8 cellular contexts compared by ENCODE assay signal in genomic region chr11:86978756-86979608, GRCh38. TPM values are rescaled to one million over a fixed set of nuclear protein-coding genes. Genes with fewer than 3 reads are reported as not detected.
DNase-seq lines count a peak whose midpoint lies in the region; ATAC-seq and TF ChIP-seq lines count a peak whose summit lies in the region.

No MANE protein-coding gene starts in this region.

- peak; percentile 44 for ATAC-seq in Right ventricle myocardium inferior
- peak; percentile 80 for ATAC-seq in HG03159 (IDR thresholded peaks at IDR 0.05; ENCODE audit: unreplicated experiment)
- peak; percentile 71 for ATAC-seq in stimulated activated memory B cell treated with anti-CD40 and anti-IgM and Interleukin-4, amounts not matched to agents 10 μg/mL and 1 μg/mL and 100 μg/mL, for 72 hours

- peak; percentile 68 for TF ChIP-seq CTCF in fibroblast of the aortic adventitia (IDR thresholded peaks at IDR 0.05; ENCODE audit: insufficient read depth, low read length)

- H3K4me3 Mint-ChIP-seq in stimulated activated memory B cell treated with anti-CD40 and anti-IgM and Interleukin-4, amounts not matched to agents 10 μg/mL and 1 μg/mL and 100 μg/mL, for 72 hours = no peak overlapping the region

- H3K27me3 Mint-ChIP-seq in stimulated activated memory B cell treated with anti-CD40 and anti-IgM and Interleukin-4, amounts not matched to agents 10 μg/mL and 1 μg/mL and 100 μg/mL, for 72 hours = no peaks in the 10 kb centered on the region

- no peak overlapping the region for H3K4me3 ChIP-seq in fibroblast of the aortic adventitia (ENCODE audit: low read depth, low read length)

- in situ Hi-C loops in SK-MEL-5 (cut with HindIII; ENCODE audit: low pct_unique_long_range_greater_than_20kb, low sequenced_read_pairs) = no loop called here

- intact Hi-C loops in Right ventricle myocardium inferior (cut with DNase I) = loop anchor here (2.0 to 5.0 kb wide), 2 partner anchors 22 to 58 kb away; partner anchors contain the start of gene TMEM135
- intact Hi-C loops in cardiac septum (cut with DNase I) = no loop called here

- no peaks in the 10 kb centered on the region for H3K36me3 Mint-ChIP-seq in stimulated activated memory B cell treated with anti-CD40 and anti-IgM and Interleukin-4, amounts not matched to agents 10 μg/mL and 1 μg/mL and 100 μg/mL, for 72 hours

- no peak for DNase-seq in Right ventricle myocardium inferior (ENCODE audit: missing footprints)
- DNase-seq in cardiac septum (ENCODE audit: low spot score) = no peak
- peak; percentile 50 for DNase-seq in SK-MEL-5 (ENCODE audit: low read depth, low spot score)
- peak; percentile 74 for DNase-seq in fibroblast of the aortic adventitia (ENCODE audit: low read depth)
- no peak for DNase-seq in NCI-H1436 (lab: John Stamatoyannopoulos, UW)
- DNase-seq in NCI-H774 (lab: John Stamatoyannopoulos, UW) = no peak

- H3K9me3 Mint-ChIP-seq in stimulated activated memory B cell treated with anti-CD40 and anti-IgM and Interleukin-4, amounts not matched to agents 10 μg/mL and 1 μg/mL and 100 μg/mL, for 72 hours = no peaks in the 10 kb centered on the region

- H3K27ac Mint-ChIP-seq in stimulated activated memory B cell treated with anti-CD40 and anti-IgM and Interleukin-4, amounts not matched to agents 10 μg/mL and 1 μg/mL and 100 μg/mL, for 72 hours = no peak overlapping the region

- no peaks in the 10 kb centered on the region for H3K4me1 Mint-ChIP-seq in stimulated activated memory B cell treated with anti-CD40 and anti-IgM and Interleukin-4, amounts not matched to agents 10 μg/mL and 1 μg/mL and 100 μg/mL, for 72 hours

RNA-seq across cellular contexts. Expression of gene FZD4, which starts 23.8 kb away (rescaled TPM):
- total RNA-seq in Right ventricle myocardium inferior (31.3 TPM), cardiac septum (14.4 TPM), fibroblast of the aortic adventitia (ENCODE audit: low replicate concordance) (50.2 and 63.9 TPM in 2 replicates)
- total RNA-seq in SK-MEL-5 (2014; rRNA removed; shearing (Covaris generic)) = 1.9 and 2.5 TPM in 2 replicates
- polyA plus RNA-seq in SK-MEL-5 (2015; cell fraction: cytosol; rRNA removed) = 3.1 and 3.2 TPM in 2 replicates
- 4.0 and 4.2 TPM in 2 replicates for polyA plus RNA-seq in SK-MEL-5 (2015; cell fraction: nucleus; rRNA removed)

RNA-seq across cellular contexts. Expression of gene TMEM135, which starts 58.8 kb away (rescaled TPM):
- total RNA-seq in Right ventricle myocardium inferior (18.1 TPM), cardiac septum (6.4 TPM), fibroblast of the aortic adventitia (ENCODE audit: low replicate concordance) (22.7 and 30.0 TPM in 2 replicates)
- total RNA-seq in SK-MEL-5 (2014; rRNA removed; shearing (Covaris generic)) = 28.2 and 32.3 TPM in 2 replicates
- 18.5 and 24.2 TPM in 2 replicates for polyA plus RNA-seq in SK-MEL-5 (2015; cell fraction: cytosol; rRNA removed)
- polyA plus RNA-seq in SK-MEL-5 (2015; cell fraction: nucleus; rRNA removed) = 19.3 and 33.7 TPM in 2 replicates

Comparison
In these comparisons a context has a peak if more than half of its experiments do, and no peak if none do; other contexts are left out.
1. DNase-seq: peak in SK-MEL-5 (single experiment) and fibroblast of the aortic adventitia (single experiment); none in Right ventricle myocardium inferior (single experiment), cardiac septum (single experiment), NCI-H1436 (single experiment) and NCI-H774 (single experiment).
2. Peak in every context shown above with its lines, with median percentiles within 50 percentile points of each other: ATAC-seq.